In the genomic region with DNA sequence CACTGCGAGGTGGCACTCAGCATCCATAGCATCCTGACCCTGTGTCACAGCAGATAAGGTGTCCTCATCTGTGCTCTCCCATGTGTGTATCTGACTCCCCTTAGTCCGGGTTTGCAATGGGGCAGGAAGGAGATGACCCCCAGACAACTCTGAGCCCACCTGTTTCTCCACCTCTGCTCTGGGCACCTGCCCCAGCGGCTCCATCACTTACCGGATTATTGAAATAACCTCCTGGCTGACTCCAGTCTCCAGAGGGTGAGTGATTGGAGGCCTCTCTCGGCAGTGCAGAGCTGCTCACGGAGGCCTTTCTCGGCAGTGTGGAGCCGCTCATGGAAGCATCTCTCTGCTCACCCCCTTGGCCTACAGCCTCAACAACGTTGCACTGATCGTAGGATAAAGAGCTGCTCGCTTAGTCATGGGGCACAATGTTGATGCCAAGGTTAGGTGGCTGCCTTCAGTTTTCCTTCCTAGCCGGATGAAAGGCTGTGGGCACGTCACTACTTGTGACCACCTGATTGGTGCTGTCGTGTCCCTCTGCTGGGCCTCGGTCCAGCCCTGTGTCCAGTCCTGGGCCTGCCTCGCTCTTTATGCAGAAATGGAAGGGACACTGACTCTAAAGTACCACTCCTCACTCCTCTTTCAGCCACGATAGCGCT, we compare ENCODE assay signal across 17 cellular contexts.
DNase-seq lines count a peak whose midpoint lies in the region; ATAC-seq and TF ChIP-seq lines count a peak whose summit lies in the region.
"Had no signal": no experiment of that assay in that cellular context is flagged by ENCODE, and none has a peak within 500 bp of the region (broad histone marks: within the 10 kb centered on the region; RNA-seq: fewer than 3 reads in every experiment).

No MANE protein-coding gene starts in this region.

- TF ChIP-seq CTCF in CD4-positive, alpha-beta T cell (IDR thresholded peaks at IDR 0.05) = no peak
- TF ChIP-seq CTCF in spleen (IDR thresholded peaks at IDR 0.05 in 8 of 11, conservative IDR thresholded peaks at IDR 0.05 in 3 of 11) = no peak

- WGBS in spleen, 5 donors = 74 to 88% (median 78%) methylated on average over 18 of the region's 18 CpGs

- H3K4me3 Mint-ChIP-seq in activated CD4-positive, alpha-beta T cell treated with anti-CD3 and anti-CD28 coated beads, Interleukin-2, amount 10 ng/mL, durations not matched to agents 7 days and 5 days = no peak overlapping the region
- no peak overlapping the region for H3K4me3 Mint-ChIP-seq in CD4-positive, alpha-beta T cell
- H3K4me3 Mint-ChIP-seq: GM23338 had no signal

- no peaks in the 10 kb centered on the region for H3K27me3 Mint-ChIP-seq in activated CD4-positive, alpha-beta T cell treated with anti-CD3 and anti-CD28 coated beads, Interleukin-2, amount 10 ng/mL, durations not matched to agents 7 days and 5 days
- H3K27me3 Mint-ChIP-seq in CD4-positive, alpha-beta T cell = peaks cover 4% of the 10 kb centered on the region

- no peak overlapping the region for H3K4me3 ChIP-seq in spleen
- H3K4me3 ChIP-seq: GM23338, Peyer's patch had no signal

- no peaks in the 10 kb centered on the region for H3K36me3 Mint-ChIP-seq in activated CD4-positive, alpha-beta T cell treated with anti-CD3 and anti-CD28 coated beads, Interleukin-2, amount 10 ng/mL, durations not matched to agents 7 days and 5 days (ENCODE audit: low read depth)
- no peaks in the 10 kb centered on the region for H3K36me3 Mint-ChIP-seq in CD4-positive, alpha-beta T cell (ENCODE audit: low read depth)

- POLR2A ChIA-PET in activated CD4-positive, alpha-beta T cell treated with anti-CD3 and anti-CD28 coated beads, Interleukin-2, amount 10 ng/mL, durations not matched to agents 7 days and 5 days (lab: Charles Lee) = no interaction called here
- POLR2A ChIA-PET in CD4-positive, alpha-beta T cell (lab: Charles Lee) = no interaction called here

- no peak for ATAC-seq in CD4-positive, alpha-beta T cell (ENCODE audit: poor library complexity)
- ATAC-seq in HG03196 (IDR thresholded peaks at IDR 0.05; ENCODE audit: unreplicated experiment) = no peak
- ATAC-seq: GM23338 had no signal

- TF ChIP-seq POLR2A in spleen (IDR thresholded peaks at IDR 0.05) = no peak

- H3K27ac ChIP-seq in CD4-positive, alpha-beta T cell (ENCODE audit: low read depth, low read length) = no peak overlapping the region
- H3K27ac ChIP-seq in spleen = no peak overlapping the region
- H3K27ac ChIP-seq: Peyer's patch had no signal

- H3K4me1 Mint-ChIP-seq in activated CD4-positive, alpha-beta T cell treated with anti-CD3 and anti-CD28 coated beads, Interleukin-2, amount 10 ng/mL, durations not matched to agents 7 days and 5 days = peaks cover 47% of the 10 kb centered on the region
- peaks cover 52% of the 10 kb centered on the region for H3K4me1 Mint-ChIP-seq in CD4-positive, alpha-beta T cell (ENCODE audit: low read depth)

- H3K4me1 ChIP-seq in spleen = no peaks in the 10 kb centered on the region
- H3K4me1 ChIP-seq: Caco-2, Peyer's patch had no signal

- H3K9me3 ChIP-seq in CD4-positive, alpha-beta T cell (ENCODE audit: control insufficient read depth, low read length) = no peaks in the 10 kb centered on the region
- H3K9me3 ChIP-seq in spleen = no peaks in the 10 kb centered on the region
- H3K9me3 ChIP-seq: Caco-2, Peyer's patch had no signal

- intact Hi-C loops in CD4-positive, alpha-beta T cell (cut with DNase I, micrococcal nuclease) = no loop called here
- intact Hi-C loops in spleen (cut with DNase I; ENCODE audit: low total_unique reads) = no loop called here

- H3K9me3 Mint-ChIP-seq in activated CD4-positive, alpha-beta T cell treated with anti-CD3 and anti-CD28 coated beads, Interleukin-2, amount 10 ng/mL, durations not matched to agents 7 days and 5 days = no peaks in the 10 kb centered on the region
- no peaks in the 10 kb centered on the region for H3K9me3 Mint-ChIP-seq in CD4-positive, alpha-beta T cell
- H3K9me3 Mint-ChIP-seq: GM23338 had no signal

- CTCF ChIA-PET in activated CD4-positive, alpha-beta T cell treated with anti-CD3 and anti-CD28 coated beads, Interleukin-2, amount 10 ng/mL, durations not matched to agents 7 days and 5 days (lab: Charles Lee) = no interaction called here
- CTCF ChIA-PET in CD4-positive, alpha-beta T cell (lab: Charles Lee) = no interaction called here

- H3K36me3 ChIP-seq in spleen = no peaks in the 10 kb centered on the region
- H3K36me3 ChIP-seq: Peyer's patch had no signal

- no peaks in the 10 kb centered on the region for H3K27me3 ChIP-seq in CD4-positive, alpha-beta T cell (ENCODE audit: control insufficient read depth, insufficient read depth, low read length)
- peaks cover 0 to 40% (median 0%) of the 10 kb centered on the region in 7 donors for H3K27me3 ChIP-seq in spleen (replicated peaks in 1 of 7)
- H3K27me3 ChIP-seq: Peyer's patch had no signal

- DNase-seq in activated CD4-positive, alpha-beta T cell treated with anti-CD3 and anti-CD28 coated beads, Interleukin-2, amount 10 ng/mL, durations not matched to agents 7 days and 5 days = no peak
- DNase-seq in activated CD4-positive, alpha-beta T cell treated with anti-CD3 and anti-CD28 coated beads, Interleukin-2, amount 50 U/mL, for 48 hours = no peak
- DNase-seq in CD4-positive, alpha-beta T cell = peak in 1 of 10 experiments; percentile 29
- DNase-seq in ecto neural progenitor cell (ENCODE audit: low spot score) (peak; percentile 40), spleen (peak; percentile 51), NOMO-1 treated with dmso at 0.1 percent for 144 hours (lab: John Stamatoyannopoulos, UW; ENCODE audit: unreplicated experiment) (no peak), NCI-H2107 (lab: John Stamatoyannopoulos, UW) (no peak)
- DNase-seq: 8988T, Caco-2, GDM1, NCI-H1105, NCI-H2081, NCI-H446 treated with DMSO at 0.1 percent for 48 hours, NCI-H69 had no signal

- peak overlapping the region; percentile 72 for H3K27ac Mint-ChIP-seq in activated CD4-positive, alpha-beta T cell treated with anti-CD3 and anti-CD28 coated beads, Interleukin-2, amount 10 ng/mL, durations not matched to agents 7 days and 5 days
- H3K27ac Mint-ChIP-seq in CD4-positive, alpha-beta T cell = peak overlapping the region; percentile 41
- H3K27ac Mint-ChIP-seq: GM23338 had no signal

Comparison
In these comparisons a context has a peak if more than half of its experiments do, and no peak if none do; other contexts are left out.
1. DNase-seq: peak in ecto neural progenitor cell (single experiment) and spleen (single experiment); none in activated CD4-positive, alpha-beta T cell treated with anti-CD3 and anti-CD28 coated beads, Interleukin-2, amount 10 ng/mL, durations not matched to agents 7 days and 5 days (single experiment), activated CD4-positive, alpha-beta T cell treated with anti-CD3 and anti-CD28 coated beads, Interleukin-2, amount 50 U/mL, for 48 hours (0 of 2), NOMO-1 treated with dmso at 0.1 percent for 144 hours (single experiment) and NCI-H2107 (single experiment).